ENCODE assay signal across 1 cellular context in genomic region chr13:73618275-73618865, GRCh38.
TF ChIP-seq lines count a peak whose summit lies in the region.

No MANE protein-coding gene starts in this region.

TF ChIP-seq in IMR-90, 13 proteins besides CTCF, POLR2A, EP300 and RAD21:
- TF ChIP-seq CHD1 (IDR thresholded peaks at IDR 0.05; ENCODE audit: low read depth, low read length): no peak
- TF ChIP-seq MAFK (IDR thresholded peaks at IDR 0.05; ENCODE audit: low read depth, low read length): no peak
- no peak for TF ChIP-seq SMC3 (IDR thresholded peaks at IDR 0.05; ENCODE audit: low read depth, low read length)
- no peak for TF ChIP-seq RCOR1 (IDR thresholded peaks at IDR 0.05; ENCODE audit: insufficient replicate concordance, low read length)
- no peak for TF ChIP-seq NFE2L2 (IDR thresholded peaks at IDR 0.05; ENCODE audit: low read depth, low read length)
- TF ChIP-seq RFX5 (IDR thresholded peaks at IDR 0.05; ENCODE audit: low read depth, low read length): no peak
- TF ChIP-seq, protein P1, sequence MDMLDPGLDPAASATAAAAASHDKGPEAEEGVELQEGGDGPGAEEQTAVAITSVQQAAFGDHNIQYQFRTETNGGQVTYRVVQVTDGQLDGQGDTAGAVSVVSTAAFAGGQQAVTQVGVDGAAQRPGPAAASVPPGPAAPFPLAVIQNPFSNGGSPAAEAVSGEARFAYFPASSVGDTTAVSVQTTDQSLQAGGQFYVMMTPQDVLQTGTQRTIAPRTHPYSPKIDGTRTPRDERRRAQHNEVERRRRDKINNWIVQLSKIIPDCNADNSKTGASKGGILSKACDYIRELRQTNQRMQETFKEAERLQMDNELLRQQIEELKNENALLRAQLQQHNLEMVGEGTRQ (IDR thresholded peaks at IDR 0.05; ENCODE audit: low read depth, low read length): no peak
- no peak for TF ChIP-seq BHLHE40 (IDR thresholded peaks at IDR 0.05; ENCODE audit: low read depth, low read length)
- TF ChIP-seq MAZ (IDR thresholded peaks at IDR 0.05; ENCODE audit: borderline replicate concordance, low read depth, low read length): no peak
- no peak for TF ChIP-seq ELK1 (IDR thresholded peaks at IDR 0.05; ENCODE audit: borderline replicate concordance, low read depth, low read length)
- TF ChIP-seq MXI1 (IDR thresholded peaks at IDR 0.05; ENCODE audit: borderline replicate concordance, low read depth, low read length): no peak
- TF ChIP-seq CEBPB (IDR thresholded peaks at IDR 0.05; ENCODE audit: low read depth, low read length): no peak
- TF ChIP-seq FOS (IDR thresholded peaks at IDR 0.05; ENCODE audit: low read depth, low read length): no peak
